Comparison of ENCODE assay signal across 1 cellular context in the genomic region with DNA sequence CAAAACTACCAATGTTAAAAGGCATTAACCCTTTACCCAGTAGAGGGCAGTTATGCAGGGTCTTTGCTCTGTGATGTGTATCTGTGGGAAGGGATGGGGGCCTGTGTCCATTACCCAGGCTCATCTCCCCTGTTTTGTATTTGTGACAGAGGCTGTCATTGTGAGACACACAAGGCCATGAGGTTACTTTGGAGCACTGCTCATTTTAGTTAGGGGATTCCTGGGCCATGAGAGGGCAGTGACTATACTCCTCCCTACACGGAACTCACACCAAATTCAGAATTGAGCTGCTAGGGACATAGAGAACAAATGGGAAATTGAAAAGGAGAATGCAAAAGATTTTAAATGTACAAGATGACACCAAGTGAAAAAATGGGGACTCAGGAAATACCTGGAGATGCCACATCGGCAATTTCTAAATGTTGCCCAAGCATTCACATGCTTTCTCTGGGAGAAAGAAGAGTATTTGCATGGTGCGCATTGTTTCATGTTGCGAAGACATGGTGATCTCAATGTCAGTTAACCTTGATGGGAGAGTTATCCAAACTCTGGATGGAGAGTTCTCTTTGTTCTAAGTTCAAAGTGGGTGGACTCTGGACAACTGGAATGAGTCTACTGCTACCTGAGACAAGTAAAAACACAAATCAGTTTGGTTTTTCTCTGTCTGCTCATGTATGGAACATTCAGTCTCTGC.
TF ChIP-seq lines count a peak whose summit lies in the region.

No MANE protein-coding gene starts in this region.

TF ChIP-seq in HepG2, 621 proteins besides CTCF, POLR2A, EP300 and RAD21 (continued from another document and continues in another):
- TF ChIP-seq, protein P1, sequence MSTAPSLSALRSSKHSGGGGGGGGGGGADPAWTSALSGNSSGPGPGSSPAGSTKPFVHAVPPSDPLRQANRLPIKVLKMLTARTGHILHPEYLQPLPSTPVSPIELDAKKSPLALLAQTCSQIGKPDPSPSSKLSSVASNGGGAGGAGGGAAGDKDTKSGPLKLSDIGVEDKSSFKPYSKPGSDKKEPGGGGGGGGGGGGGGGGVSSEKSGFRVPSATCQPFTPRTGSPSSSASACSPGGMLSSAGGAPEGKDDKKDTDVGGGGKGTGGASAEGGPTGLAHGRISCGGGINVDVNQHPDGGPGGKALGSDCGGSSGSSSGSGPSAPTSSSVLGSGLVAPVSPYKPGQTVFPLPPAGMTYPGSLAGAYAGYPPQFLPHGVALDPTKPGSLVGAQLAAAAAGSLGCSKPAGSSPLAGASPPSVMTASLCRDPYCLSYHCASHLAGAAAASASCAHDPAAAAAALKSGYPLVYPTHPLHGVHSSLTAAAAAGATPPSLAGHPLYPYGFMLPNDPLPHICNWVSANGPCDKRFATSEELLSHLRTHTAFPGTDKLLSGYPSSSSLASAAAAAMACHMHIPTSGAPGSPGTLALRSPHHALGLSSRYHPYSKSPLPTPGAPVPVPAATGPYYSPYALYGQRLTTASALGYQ (CRISPR knock-in tag; IDR thresholded peaks at IDR 0.05), result no peak
- TF ChIP-seq KMT2A (CRISPR knock-in tag; IDR thresholded peaks at IDR 0.05) (no peak), NFE2 (CRISPR knock-in tag; IDR thresholded peaks at IDR 0.05) (no peak), JUN (CRISPR knock-in tag; IDR thresholded peaks at IDR 0.05) (no peak), ZNF687 (CRISPR knock-in tag; IDR thresholded peaks at IDR 0.05) (no peak), FOSL2 (CRISPR knock-in tag; IDR thresholded peaks at IDR 0.05) (peak; percentile 35; the same call in 1 of the 2 replicates), BATF2 (CRISPR knock-in tag; IDR thresholded peaks at IDR 0.05) (no peak), KDM5B (CRISPR knock-in tag; IDR thresholded peaks at IDR 0.05; ENCODE audit: borderline replicate concordance) (no peak), ZGPAT (CRISPR knock-in tag; IDR thresholded peaks at IDR 0.05) (0 out of 2 replicates have a peak, but pooled peaks have one; percentile 22), ZNF761 (CRISPR knock-in tag; conservative IDR thresholded peaks at IDR 0.05) (no peak), FOXJ3 (CRISPR knock-in tag; IDR thresholded peaks at IDR 0.05; ENCODE audit: borderline replicate concordance) (no peak), CREB1 (IDR thresholded peaks at IDR 0.05) (no peak), CREB1 (CRISPR knock-in tag; IDR thresholded peaks at IDR 0.05) (0 out of 2 replicates have a peak, but pooled peaks have one; percentile 19), GPN1 (CRISPR knock-in tag; IDR thresholded peaks at IDR 0.05; ENCODE audit: borderline replicate concordance) (no peak), CBX1 (IDR thresholded peaks at IDR 0.05; ENCODE audit: low read depth) (no peak), ZNF10 (CRISPR knock-in tag; IDR thresholded peaks at IDR 0.05; ENCODE audit: borderline replicate concordance, low read depth) (no peak), HOXA3 (CRISPR knock-in tag; IDR thresholded peaks at IDR 0.05) (no peak), TARDBP (CRISPR knock-in tag; IDR thresholded peaks at IDR 0.05) (no peak), ZNF891 (CRISPR knock-in tag; IDR thresholded peaks at IDR 0.05) (no peak), TEF (CRISPR knock-in tag; IDR thresholded peaks at IDR 0.05) (no peak), NFE2L2 (IDR thresholded peaks at IDR 0.05; ENCODE audit: low read length) (no peak), ZNF367 (CRISPR knock-in tag; IDR thresholded peaks at IDR 0.05; ENCODE audit: borderline replicate concordance) (no peak), TGIF2 (CRISPR knock-in tag; IDR thresholded peaks at IDR 0.05) (peak; percentile 58; the same call in 1 of the 2 replicates), TCF7 (IDR thresholded peaks at IDR 0.05; ENCODE audit: low read depth) (peak; percentile 68), RFXANK (CRISPR knock-in tag; IDR thresholded peaks at IDR 0.05) (no peak), ZNF121 (CRISPR knock-in tag; IDR thresholded peaks at IDR 0.05) (no peak), ZZZ3 (CRISPR knock-in tag; IDR thresholded peaks at IDR 0.05; ENCODE audit: borderline replicate concordance) (no peak), ZSCAN25 (CRISPR knock-in tag; IDR thresholded peaks at IDR 0.05) (no peak), GTF2F1 (IDR thresholded peaks at IDR 0.05; ENCODE audit: low read length) (no peak), KLF11 (CRISPR knock-in tag; IDR thresholded peaks at IDR 0.05) (no peak), ZNF784 (CRISPR knock-in tag; IDR thresholded peaks at IDR 0.05; ENCODE audit: borderline replicate concordance) (0 out of 2 replicates have a peak, but pooled peaks have one; percentile 42), SYNCRIP (IDR thresholded peaks at IDR 0.05; ENCODE audit: insufficient read depth, low read depth, low read length) (no peak), NBN (conservative IDR thresholded peaks at IDR 0.05) (no peak), JUNB (CRISPR knock-in tag; IDR thresholded peaks at IDR 0.05; ENCODE audit: borderline replicate concordance) (no peak), ZBTB38 (CRISPR knock-in tag; IDR thresholded peaks at IDR 0.05) (no peak), ZNF317 (CRISPR knock-in tag; IDR thresholded peaks at IDR 0.05) (no peak), ZNF616 (CRISPR knock-in tag; IDR thresholded peaks at IDR 0.05; ENCODE audit: low read depth) (no peak), ZNF235 (CRISPR knock-in tag; IDR thresholded peaks at IDR 0.05; ENCODE audit: borderline replicate concordance) (no peak), MYNN (CRISPR knock-in tag; IDR thresholded peaks at IDR 0.05; ENCODE audit: low read depth) (no peak)
- TF ChIP-seq, protein P2, sequence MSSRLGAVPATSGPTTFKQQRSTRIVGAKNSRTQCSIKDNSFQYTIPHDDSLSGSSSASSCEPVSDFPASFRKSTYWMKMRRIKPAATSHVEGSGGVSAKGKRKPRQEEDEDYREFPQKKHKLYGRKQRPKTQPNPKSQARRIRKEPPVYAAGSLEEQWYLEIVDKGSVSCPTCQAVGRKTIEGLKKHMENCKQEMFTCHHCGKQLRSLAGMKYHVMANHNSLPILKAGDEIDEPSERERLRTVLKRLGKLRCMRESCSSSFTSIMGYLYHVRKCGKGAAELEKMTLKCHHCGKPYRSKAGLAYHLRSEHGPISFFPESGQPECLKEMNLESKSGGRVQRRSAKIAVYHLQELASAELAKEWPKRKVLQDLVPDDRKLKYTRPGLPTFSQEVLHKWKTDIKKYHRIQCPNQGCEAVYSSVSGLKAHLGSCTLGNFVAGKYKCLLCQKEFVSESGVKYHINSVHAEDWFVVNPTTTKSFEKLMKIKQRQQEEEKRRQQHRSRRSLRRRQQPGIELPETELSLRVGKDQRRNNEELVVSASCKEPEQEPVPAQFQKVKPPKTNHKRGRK (CRISPR knock-in tag; IDR thresholded peaks at IDR 0.05), result no peak
- TF ChIP-seq, protein P3, sequence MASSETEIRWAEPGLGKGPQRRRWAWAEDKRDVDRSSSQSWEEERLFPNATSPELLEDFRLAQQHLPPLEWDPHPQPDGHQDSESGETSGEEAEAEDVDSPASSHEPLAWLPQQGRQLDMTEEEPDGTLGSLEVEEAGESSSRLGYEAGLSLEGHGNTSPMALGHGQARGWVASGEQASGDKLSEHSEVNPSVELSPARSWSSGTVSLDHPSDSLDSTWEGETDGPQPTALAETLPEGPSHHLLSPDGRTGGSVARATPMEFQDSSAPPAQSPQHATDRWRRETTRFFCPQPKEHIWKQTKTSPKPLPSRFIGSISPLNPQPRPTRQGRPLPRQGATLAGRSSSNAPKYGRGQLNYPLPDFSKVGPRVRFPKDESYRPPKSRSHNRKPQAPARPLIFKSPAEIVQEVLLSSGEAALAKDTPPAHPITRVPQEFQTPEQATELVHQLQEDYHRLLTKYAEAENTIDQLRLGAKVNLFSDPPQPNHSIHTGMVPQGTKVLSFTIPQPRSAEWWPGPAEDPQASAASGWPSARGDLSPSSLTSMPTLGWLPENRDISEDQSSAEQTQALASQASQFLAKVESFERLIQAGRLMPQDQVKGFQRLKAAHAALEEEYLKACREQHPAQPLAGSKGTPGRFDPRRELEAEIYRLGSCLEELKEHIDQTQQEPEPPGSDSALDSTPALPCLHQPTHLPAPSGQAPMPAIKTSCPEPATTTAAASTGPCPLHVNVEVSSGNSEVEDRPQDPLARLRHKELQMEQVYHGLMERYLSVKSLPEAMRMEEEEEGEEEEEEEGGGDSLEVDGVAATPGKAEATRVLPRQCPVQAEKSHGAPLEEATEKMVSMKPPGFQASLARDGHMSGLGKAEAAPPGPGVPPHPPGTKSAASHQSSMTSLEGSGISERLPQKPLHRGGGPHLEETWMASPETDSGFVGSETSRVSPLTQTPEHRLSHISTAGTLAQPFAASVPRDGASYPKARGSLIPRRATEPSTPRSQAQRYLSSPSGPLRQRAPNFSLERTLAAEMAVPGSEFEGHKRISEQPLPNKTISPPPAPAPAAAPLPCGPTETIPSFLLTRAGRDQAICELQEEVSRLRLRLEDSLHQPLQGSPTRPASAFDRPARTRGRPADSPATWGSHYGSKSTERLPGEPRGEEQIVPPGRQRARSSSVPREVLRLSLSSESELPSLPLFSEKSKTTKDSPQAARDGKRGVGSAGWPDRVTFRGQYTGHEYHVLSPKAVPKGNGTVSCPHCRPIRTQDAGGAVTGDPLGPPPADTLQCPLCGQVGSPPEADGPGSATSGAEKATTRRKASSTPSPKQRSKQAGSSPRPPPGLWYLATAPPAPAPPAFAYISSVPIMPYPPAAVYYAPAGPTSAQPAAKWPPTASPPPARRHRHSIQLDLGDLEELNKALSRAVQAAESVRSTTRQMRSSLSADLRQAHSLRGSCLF (CRISPR knock-in tag; IDR thresholded peaks at IDR 0.05; ENCODE audit: borderline replicate concordance), result no peak
- TF ChIP-seq, protein P4, sequence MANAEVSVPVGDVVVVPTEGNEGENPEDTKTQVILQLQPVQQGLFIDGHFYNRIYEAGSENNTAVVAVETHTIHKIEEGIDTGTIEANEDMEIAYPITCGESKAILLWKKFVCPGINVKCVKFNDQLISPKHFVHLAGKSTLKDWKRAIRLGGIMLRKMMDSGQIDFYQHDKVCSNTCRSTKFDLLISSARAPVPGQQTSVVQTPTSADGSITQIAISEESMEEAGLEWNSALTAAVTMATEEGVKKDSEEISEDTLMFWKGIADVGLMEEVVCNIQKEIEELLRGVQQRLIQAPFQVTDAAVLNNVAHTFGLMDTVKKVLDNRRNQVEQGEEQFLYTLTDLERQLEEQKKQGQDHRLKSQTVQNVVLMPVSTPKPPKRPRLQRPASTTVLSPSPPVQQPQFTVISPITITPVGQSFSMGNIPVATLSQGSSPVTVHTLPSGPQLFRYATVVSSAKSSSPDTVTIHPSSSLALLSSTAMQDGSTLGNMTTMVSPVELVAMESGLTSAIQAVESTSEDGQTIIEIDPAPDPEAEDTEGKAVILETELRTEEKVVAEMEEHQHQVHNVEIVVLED (CRISPR knock-in tag; IDR thresholded peaks at IDR 0.05; ENCODE audit: borderline replicate concordance), result no peak; the same call in 1 of the 2 replicates
